In genomic region chr19:45507864-45508680, GRCh38 we compare ENCODE assay signal across 1 cellular context.
TF ChIP-seq lines count a peak whose summit lies in the region.

No MANE protein-coding gene starts in this region.

TF ChIP-seq in endothelial cell of umbilical vein, 7 proteins besides CTCF, POLR2A, EP300 and RAD21:
- TF ChIP-seq FOS (IDR thresholded peaks at IDR 0.05; ENCODE audit: borderline replicate concordance, insufficient read depth, low read length) (no peak), MYC (IDR thresholded peaks at IDR 0.05; ENCODE audit: low read depth, low read length) (no peak), JUN (IDR thresholded peaks at IDR 0.05; ENCODE audit: borderline replicate concordance, insufficient read depth, insufficient read length, low read depth) (no peak), POLR2AphosphoS5 (IDR thresholded peaks at IDR 0.05; ENCODE audit: insufficient read depth, low read depth, low read length) (peak; percentile 9), GATA2 (IDR thresholded peaks at IDR 0.05; ENCODE audit: insufficient read depth, insufficient read length, low read depth, low read length) (no peak)
- TF ChIP-seq, protein P1, sequence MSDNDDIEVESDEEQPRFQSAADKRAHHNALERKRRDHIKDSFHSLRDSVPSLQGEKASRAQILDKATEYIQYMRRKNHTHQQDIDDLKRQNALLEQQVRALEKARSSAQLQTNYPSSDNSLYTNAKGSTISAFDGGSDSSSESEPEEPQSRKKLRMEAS (IDR thresholded peaks at IDR 0.05; ENCODE audit: insufficient read depth, insufficient read length) = no peak
